2 cellular contexts compared by ENCODE assay signal in the genomic region with DNA sequence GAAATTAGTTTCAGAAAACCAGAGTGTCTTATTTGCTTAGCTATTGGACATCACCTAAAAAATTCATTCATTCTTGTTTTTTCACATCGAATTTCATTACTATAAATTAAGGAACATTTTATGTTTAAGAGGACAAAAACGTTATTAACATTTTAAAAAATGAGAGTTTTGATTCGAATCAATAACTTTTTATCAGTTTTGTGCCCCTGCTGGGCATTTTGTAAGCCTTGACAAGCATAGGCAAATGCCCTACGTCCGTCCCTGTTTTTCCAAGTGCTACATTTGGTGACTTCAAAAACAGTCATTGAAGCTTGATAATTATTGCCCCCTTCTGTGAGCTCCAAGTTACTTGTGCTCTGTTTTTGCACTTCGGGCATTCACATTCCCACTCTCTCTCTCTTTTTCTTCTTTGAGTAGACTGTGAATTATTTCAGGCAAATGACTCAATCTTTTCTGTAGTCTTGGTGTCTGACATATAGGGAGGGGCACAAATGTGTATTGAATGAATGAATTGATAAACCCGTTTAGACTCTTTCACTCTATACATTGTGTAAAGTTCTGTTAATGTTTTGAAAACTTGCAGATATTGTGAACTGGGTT.
TF ChIP-seq lines count a peak whose summit lies in the region.

No MANE protein-coding gene starts in this region.

TF ChIP-seq in IMR-90, 13 proteins besides CTCF, POLR2A, EP300 and RAD21:
- TF ChIP-seq MAZ (IDR thresholded peaks at IDR 0.05; ENCODE audit: borderline replicate concordance, low read depth, low read length) (no peak), NFE2L2 (IDR thresholded peaks at IDR 0.05; ENCODE audit: low read depth, low read length) (no peak), CHD1 (IDR thresholded peaks at IDR 0.05; ENCODE audit: low read depth, low read length) (no peak), RFX5 (IDR thresholded peaks at IDR 0.05; ENCODE audit: low read depth, low read length) (no peak), CEBPB (IDR thresholded peaks at IDR 0.05; ENCODE audit: low read depth, low read length) (no peak), MXI1 (IDR thresholded peaks at IDR 0.05; ENCODE audit: borderline replicate concordance, low read depth, low read length) (no peak), USF2 (IDR thresholded peaks at IDR 0.05; ENCODE audit: low read depth, low read length) (no peak), ELK1 (IDR thresholded peaks at IDR 0.05; ENCODE audit: borderline replicate concordance, low read depth, low read length) (no peak)

TF ChIP-seq in HepG2, 621 proteins besides CTCF, POLR2A, EP300 and RAD21:
- TF ChIP-seq, protein P1, sequence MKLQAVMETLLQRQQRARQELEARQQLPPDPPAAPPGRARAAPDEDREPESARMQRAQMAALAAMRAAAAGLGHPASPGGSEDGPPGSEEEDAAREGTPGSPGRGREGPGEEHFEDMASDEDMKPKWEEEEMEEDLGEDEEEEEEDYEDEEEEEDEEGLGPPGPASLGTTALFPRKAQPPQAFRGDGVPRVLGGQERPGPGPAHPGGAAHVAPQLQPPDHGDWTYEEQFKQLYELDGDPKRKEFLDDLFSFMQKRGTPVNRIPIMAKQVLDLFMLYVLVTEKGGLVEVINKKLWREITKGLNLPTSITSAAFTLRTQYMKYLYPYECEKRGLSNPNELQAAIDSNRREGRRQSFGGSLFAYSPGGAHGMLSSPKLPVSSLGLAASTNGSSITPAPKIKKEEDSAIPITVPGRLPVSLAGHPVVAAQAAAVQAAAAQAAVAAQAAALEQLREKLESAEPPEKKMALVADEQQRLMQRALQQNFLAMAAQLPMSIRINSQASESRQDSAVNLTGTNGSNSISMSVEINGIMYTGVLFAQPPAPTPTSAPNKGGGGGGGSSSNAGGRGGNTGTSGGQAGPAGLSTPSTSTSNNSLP (IDR thresholded peaks at IDR 0.05; ENCODE audit: low read depth, low read length) = 0 out of 2 replicates have a peak, but pooled peaks have one; percentile 17
- no peak for TF ChIP-seq ZNF577 (CRISPR knock-in tag; IDR thresholded peaks at IDR 0.05; ENCODE audit: borderline replicate concordance, low read depth)
TF ChIP-seq in HepG2: peak in this region for 1.
